Comparison of ENCODE assay signal across 19 cellular contexts in genomic region chr1:89690595-89690994, GRCh38. TPM values are rescaled to one million over a fixed set of nuclear protein-coding genes. Genes with fewer than 3 reads are reported as not detected.
A peak's percentile ranks its signal among the peaks of the same experiment; 100 is the strongest.
DNase-seq lines count a peak whose midpoint lies in the region; ATAC-seq and TF ChIP-seq lines count a peak whose summit lies in the region.
"Had no signal": no experiment of that assay in that cellular context is flagged by ENCODE, and none has a peak within 500 bp of the region (broad histone marks: within the 10 kb centered on the region; RNA-seq: fewer than 3 reads in every experiment).

No MANE protein-coding gene starts in this region.

- peaks cover 64% of the 10 kb centered on the region for H3K36me3 Mint-ChIP-seq in T-cell
- peaks cover 82% of the 10 kb centered on the region for H3K36me3 Mint-ChIP-seq in activated naive CD8-positive, alpha-beta T cell treated with anti-CD3 and anti-CD28 coated beads, Interleukin-2, amount 50 U/mL, for 24 hours (ENCODE audit: low read depth)

- H3K4me1 ChIP-seq in left ventricle myocardium inferior, result peaks cover 63% of the 10 kb centered on the region
- peaks cover 0 to 36% of the 10 kb centered on the region in 2 donors for H3K4me1 ChIP-seq in right atrium auricular region
- H3K4me1 ChIP-seq in esophagus muscularis mucosa, result peaks cover 11 to 34% (median 18%) of the 10 kb centered on the region in 4 donors
- H3K4me1 ChIP-seq: body of pancreas, prostate gland had no signal

- TF ChIP-seq CTCF in left ventricle myocardium inferior (IDR thresholded peaks at IDR 0.05; ENCODE audit: borderline replicate concordance), result no peak
- no peak for TF ChIP-seq CTCF in right atrium auricular region (IDR thresholded peaks at IDR 0.05)
- no peak for TF ChIP-seq CTCF in esophagus muscularis mucosa (IDR thresholded peaks at IDR 0.05)

- WGBS in esophagus muscularis mucosa, result 97% methylated on average over 4 of the region's 4 CpGs

- CTCF ChIA-PET in T-cell (lab: Charles Lee), result no interaction called here

- no peaks in the 10 kb centered on the region for H3K9me3 Mint-ChIP-seq in T-cell
- peaks cover 8% of the 10 kb centered on the region for H3K9me3 Mint-ChIP-seq in activated naive CD8-positive, alpha-beta T cell treated with anti-CD3 and anti-CD28 coated beads, Interleukin-2, amount 50 U/mL, for 24 hours

- intact Hi-C loops in left ventricle myocardium inferior (cut with micrococcal nuclease) (no loop called here), esophagus muscularis mucosa (cut with DNase I) (no loop called here)

- H3K9me3 ChIP-seq in left ventricle myocardium inferior (replicated peaks) (no peaks in the 10 kb centered on the region), right atrium auricular region (no peaks in the 10 kb centered on the region), esophagus muscularis mucosa (no peaks in the 10 kb centered on the region)
- H3K9me3 ChIP-seq: body of pancreas, heart left ventricle, MG63, prostate gland had no signal

- peaks cover 89 to 95% (median 91%) of the 10 kb centered on the region in 3 donors for H3K4me1 Mint-ChIP-seq in T-cell
- peaks cover 92% of the 10 kb centered on the region for H3K4me1 Mint-ChIP-seq in activated naive CD8-positive, alpha-beta T cell treated with anti-CD3 and anti-CD28 coated beads, Interleukin-2, amount 50 U/mL, for 24 hours

- no peak for TF ChIP-seq EP300 in esophagus muscularis mucosa (IDR thresholded peaks at IDR 0.05)

- ATAC-seq in T-cell (replicated peaks in 1 of 4), result no peak
- no peak for ATAC-seq in activated naive CD8-positive, alpha-beta T cell treated with anti-CD3 and anti-CD28 coated beads, Interleukin-2, amount 50 U/mL, for 24 hours
- ATAC-seq in GM18873 (IDR thresholded peaks at IDR 0.05; ENCODE audit: low FRiP score, unreplicated experiment), result no peak
- ATAC-seq in GM19397 (IDR thresholded peaks at IDR 0.05; ENCODE audit: unreplicated experiment), result no peak
- ATAC-seq: activated T-cell treated with anti-CD3 and anti-CD28 coated beads, Interleukin-2, amount 50 U/mL, for 72 hours; body of pancreas; heart left ventricle; K562; SK-N-SH treated with all-trans-retinoic acid at 6 μM for 48 hours had no signal

- POLR2A ChIA-PET in T-cell (lab: Charles Lee), result no interaction called here

- DNase-seq in left ventricle myocardium inferior, result no peak
- DNase-seq in right atrium auricular region (ENCODE audit: low spot score), result no peak
- DNase-seq in T-cell, result no peak
- DNase-seq in activated naive CD8-positive, alpha-beta T cell treated with anti-CD3 and anti-CD28 coated beads, Interleukin-2, amount 50 U/mL, for 24 hours, result no peak
- no peak for DNase-seq in NCI-H1694 treated with DMSO at 0.1 percent for 48 hours (lab: John Stamatoyannopoulos, UW)
- DNase-seq in esophagus muscularis mucosa (ENCODE audit: extremely low spot score), result no peak
- DNase-seq: activated CD8-positive, alpha-beta memory T cell treated with anti-CD3 and anti-CD28 coated beads for 24 hours; activated T-cell treated with anti-CD3 and anti-CD28 coated beads, Interleukin-2, amount 50 U/mL, for 72 hours; body of pancreas; foreskin fibroblast; heart left ventricle; MG63; stimulated activated CD8-positive, alpha-beta memory T cell treated with anti-CD3 and anti-CD28 coated beads, Interleukin-4, amount 100 ng/mL, for 48 hours; T-helper 9 cell had no signal

- peak overlapping the region; percentile 74 for H3K27ac ChIP-seq in left ventricle myocardium inferior (replicated peaks)
- H3K27ac ChIP-seq in right atrium auricular region, result no peak overlapping the region
- no peak overlapping the region for H3K27ac ChIP-seq in esophagus muscularis mucosa (replicated peaks in 1 of 4)
- H3K27ac ChIP-seq: body of pancreas, prostate gland had no signal

- no peaks in the 10 kb centered on the region for H3K27me3 ChIP-seq in left ventricle myocardium inferior (ENCODE audit: low read depth)
- no peaks in the 10 kb centered on the region for H3K27me3 ChIP-seq in right atrium auricular region
- H3K27me3 ChIP-seq in esophagus muscularis mucosa, result no peaks in the 10 kb centered on the region
- H3K27me3 ChIP-seq: body of pancreas, heart left ventricle, MG63 had no signal

- H3K36me3 ChIP-seq in left ventricle myocardium inferior (peaks cover 31% of the 10 kb centered on the region), right atrium auricular region (peaks cover 4% of the 10 kb centered on the region), esophagus muscularis mucosa (peaks cover 0 to 35% (median 11%) of the 10 kb centered on the region in 4 donors)
- H3K36me3 ChIP-seq: MG63, prostate gland had no signal

- H3K27me3 Mint-ChIP-seq in T-cell, result no peaks in the 10 kb centered on the region
- no peaks in the 10 kb centered on the region for H3K27me3 Mint-ChIP-seq in activated naive CD8-positive, alpha-beta T cell treated with anti-CD3 and anti-CD28 coated beads, Interleukin-2, amount 50 U/mL, for 24 hours

- H3K4me3 ChIP-seq in left ventricle myocardium inferior, result no peak overlapping the region
- no peak overlapping the region for H3K4me3 ChIP-seq in right atrium auricular region
- H3K4me3 ChIP-seq in esophagus muscularis mucosa, result no peak overlapping the region
- H3K4me3 ChIP-seq: body of pancreas, heart left ventricle, K562, MG63, prostate gland had no signal

- no peak overlapping the region for H3K4me3 Mint-ChIP-seq in T-cell
- no peak overlapping the region for H3K4me3 Mint-ChIP-seq in activated naive CD8-positive, alpha-beta T cell treated with anti-CD3 and anti-CD28 coated beads, Interleukin-2, amount 50 U/mL, for 24 hours
- H3K4me3 Mint-ChIP-seq: activated T-cell treated with anti-CD3 and anti-CD28 coated beads, Interleukin-2, amount 50 U/mL, for 72 hours had no signal

- TF ChIP-seq POLR2A in esophagus muscularis mucosa (IDR thresholded peaks at IDR 0.05; ENCODE audit: low read depth), result no peak

- peak overlapping the region; percentile 50 to 70 for H3K27ac Mint-ChIP-seq in T-cell
- peak overlapping the region; percentile 36 for H3K27ac Mint-ChIP-seq in activated naive CD8-positive, alpha-beta T cell treated with anti-CD3 and anti-CD28 coated beads, Interleukin-2, amount 50 U/mL, for 24 hours

RNA-seq across cellular contexts. Expression of gene LRRC8C, which starts 57.7 kb away (rescaled TPM):
- total RNA-seq in left ventricle myocardium inferior (6.2 TPM), right atrium auricular region (10 to 100 TPM in 1 of 2 donors, 1 to 10 TPM in 1; 9.0 to 11.5 TPM), T-cell (10 to 100 TPM; 33.4 to 48.4 (median 41.9) TPM), esophagus muscularis mucosa (1 to 10 TPM; 5.8 to 8.9 (median 7.4) TPM)
